Comparison of ENCODE assay signal across 1 cellular context in the genomic region with DNA sequence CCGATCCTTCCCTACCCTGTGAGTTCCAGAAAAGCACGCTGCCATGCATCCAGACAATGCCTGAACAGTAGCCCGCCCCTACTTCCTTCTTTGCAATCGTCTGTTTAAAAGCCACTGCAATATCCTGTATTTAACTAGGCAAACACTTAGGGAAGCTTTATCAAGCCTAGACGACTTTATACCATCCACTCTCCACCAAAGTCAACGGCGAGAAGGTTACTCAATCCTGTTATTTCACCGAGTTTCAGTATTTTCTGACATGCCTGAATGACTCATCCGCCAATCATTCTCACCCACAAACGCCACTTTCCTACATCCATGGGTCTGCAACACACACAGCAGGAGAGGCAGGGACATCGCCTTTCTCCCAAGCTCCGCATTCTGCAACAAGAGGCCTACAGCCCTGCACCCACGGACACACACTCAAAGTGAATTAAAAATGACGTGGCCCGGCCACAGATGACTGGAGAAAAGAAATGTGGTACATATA.
A peak's percentile ranks its signal among the peaks of the same experiment; 100 is the strongest.
TF ChIP-seq lines count a peak whose summit lies in the region.

No MANE protein-coding gene starts in this region.

TF ChIP-seq in HEK293, 187 proteins besides CTCF, POLR2A, EP300 and RAD21 (continued from another document):
- TF ChIP-seq, protein P1, sequence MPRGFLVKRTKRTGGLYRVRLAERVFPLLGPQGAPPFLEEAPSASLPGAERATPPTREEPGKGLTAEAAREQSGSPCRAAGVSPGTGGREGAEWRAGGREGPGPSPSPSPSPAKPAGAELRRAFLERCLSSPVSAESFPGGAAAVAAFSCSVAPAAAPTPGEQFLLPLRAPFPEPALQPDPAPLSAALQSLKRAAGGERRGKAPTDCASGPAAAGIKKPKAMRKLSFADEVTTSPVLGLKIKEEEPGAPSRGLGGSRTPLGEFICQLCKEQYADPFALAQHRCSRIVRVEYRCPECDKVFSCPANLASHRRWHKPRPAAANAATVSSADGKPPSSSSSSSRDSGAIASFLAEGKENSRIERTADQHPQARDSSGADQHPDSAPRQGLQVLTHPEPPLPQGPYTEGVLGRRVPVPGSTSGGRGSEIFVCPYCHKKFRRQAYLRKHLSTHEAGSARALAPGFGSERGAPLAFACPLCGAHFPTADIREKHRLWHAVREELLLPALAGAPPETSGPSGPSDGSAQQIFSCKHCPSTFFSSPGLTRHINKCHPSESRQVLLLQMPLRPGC (tag by site-specific recombination; IDR thresholded peaks at IDR 0.05): peak; percentile 90
- TF ChIP-seq GLIS1 (tag by site-specific recombination; IDR thresholded peaks at IDR 0.05) (peak; percentile 50; the same call in 1 of the 2 replicates), ZNF324 (tag by site-specific recombination; IDR thresholded peaks at IDR 0.05) (peak; percentile 77; the same call in 1 of the 2 replicates), MZF1 (tag by site-specific recombination; IDR thresholded peaks at IDR 0.05; ENCODE audit: borderline replicate concordance) (no peak), GLI4 (tag by site-specific recombination; IDR thresholded peaks at IDR 0.05) (no peak), ZIC2 (tag by site-specific recombination; IDR thresholded peaks at IDR 0.05) (peak; percentile 35; the same call in 1 of the 2 replicates), ZNF146 (tag by site-specific recombination; IDR thresholded peaks at IDR 0.05) (0 out of 2 replicates have a peak, but pooled peaks have one; percentile 4), ZNF248 (tag by site-specific recombination; IDR thresholded peaks at IDR 0.05) (no peak), ZNF768 (tag by site-specific recombination; IDR thresholded peaks at IDR 0.05) (no peak), ZNF404 (tag by site-specific recombination; IDR thresholded peaks at IDR 0.05) (no peak), ZBTB8A (tag by site-specific recombination; IDR thresholded peaks at IDR 0.05) (0 out of 2 replicates have a peak, but pooled peaks have one; percentile 21), ZXDB (tag by site-specific recombination; IDR thresholded peaks at IDR 0.05) (0 out of 2 replicates have a peak, but pooled peaks have one; percentile 53), SCRT1 (tag by site-specific recombination; IDR thresholded peaks at IDR 0.05; ENCODE audit: borderline replicate concordance) (no peak), ZNF629 (tag by site-specific recombination; IDR thresholded peaks at IDR 0.05) (peak; percentile 80), ZFP69B (tag by site-specific recombination; IDR thresholded peaks at IDR 0.05) (peak; percentile 69), PRDM1 (tag by site-specific recombination; IDR thresholded peaks at IDR 0.05) (peak; percentile 95), ZNF600 (tag by site-specific recombination; IDR thresholded peaks at IDR 0.05) (peak; percentile 87), ZBTB48 (tag by site-specific recombination; IDR thresholded peaks at IDR 0.05) (peak; percentile 46; the same call in 1 of the 2 replicates), ZEB2 (tag by site-specific recombination; IDR thresholded peaks at IDR 0.05) (peak; percentile 93)
- TF ChIP-seq, protein P2, sequence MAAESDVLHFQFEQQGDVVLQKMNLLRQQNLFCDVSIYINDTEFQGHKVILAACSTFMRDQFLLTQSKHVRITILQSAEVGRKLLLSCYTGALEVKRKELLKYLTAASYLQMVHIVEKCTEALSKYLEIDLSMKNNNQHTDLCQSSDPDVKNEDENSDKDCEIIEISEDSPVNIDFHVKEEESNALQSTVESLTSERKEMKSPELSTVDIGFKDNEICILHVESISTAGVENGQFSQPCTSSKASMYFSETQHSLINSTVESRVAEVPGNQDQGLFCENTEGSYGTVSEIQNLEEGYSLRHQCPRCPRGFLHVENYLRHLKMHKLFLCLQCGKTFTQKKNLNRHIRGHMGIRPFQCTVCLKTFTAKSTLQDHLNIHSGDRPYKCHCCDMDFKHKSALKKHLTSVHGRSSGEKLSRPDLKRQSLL (tag by site-specific recombination; IDR thresholded peaks at IDR 0.05): 0 out of 2 replicates have a peak, but pooled peaks have one; percentile 6
- TF ChIP-seq, protein P3, sequence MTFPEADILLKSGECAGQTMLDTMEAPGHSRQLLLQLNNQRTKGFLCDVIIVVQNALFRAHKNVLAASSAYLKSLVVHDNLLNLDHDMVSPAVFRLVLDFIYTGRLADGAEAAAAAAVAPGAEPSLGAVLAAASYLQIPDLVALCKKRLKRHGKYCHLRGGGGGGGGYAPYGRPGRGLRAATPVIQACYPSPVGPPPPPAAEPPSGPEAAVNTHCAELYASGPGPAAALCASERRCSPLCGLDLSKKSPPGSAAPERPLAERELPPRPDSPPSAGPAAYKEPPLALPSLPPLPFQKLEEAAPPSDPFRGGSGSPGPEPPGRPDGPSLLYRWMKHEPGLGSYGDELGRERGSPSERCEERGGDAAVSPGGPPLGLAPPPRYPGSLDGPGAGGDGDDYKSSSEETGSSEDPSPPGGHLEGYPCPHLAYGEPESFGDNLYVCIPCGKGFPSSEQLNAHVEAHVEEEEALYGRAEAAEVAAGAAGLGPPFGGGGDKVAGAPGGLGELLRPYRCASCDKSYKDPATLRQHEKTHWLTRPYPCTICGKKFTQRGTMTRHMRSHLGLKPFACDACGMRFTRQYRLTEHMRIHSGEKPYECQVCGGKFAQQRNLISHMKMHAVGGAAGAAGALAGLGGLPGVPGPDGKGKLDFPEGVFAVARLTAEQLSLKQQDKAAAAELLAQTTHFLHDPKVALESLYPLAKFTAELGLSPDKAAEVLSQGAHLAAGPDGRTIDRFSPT (tag by site-specific recombination; IDR thresholded peaks at IDR 0.05): no peak
- TF ChIP-seq, protein P4, sequence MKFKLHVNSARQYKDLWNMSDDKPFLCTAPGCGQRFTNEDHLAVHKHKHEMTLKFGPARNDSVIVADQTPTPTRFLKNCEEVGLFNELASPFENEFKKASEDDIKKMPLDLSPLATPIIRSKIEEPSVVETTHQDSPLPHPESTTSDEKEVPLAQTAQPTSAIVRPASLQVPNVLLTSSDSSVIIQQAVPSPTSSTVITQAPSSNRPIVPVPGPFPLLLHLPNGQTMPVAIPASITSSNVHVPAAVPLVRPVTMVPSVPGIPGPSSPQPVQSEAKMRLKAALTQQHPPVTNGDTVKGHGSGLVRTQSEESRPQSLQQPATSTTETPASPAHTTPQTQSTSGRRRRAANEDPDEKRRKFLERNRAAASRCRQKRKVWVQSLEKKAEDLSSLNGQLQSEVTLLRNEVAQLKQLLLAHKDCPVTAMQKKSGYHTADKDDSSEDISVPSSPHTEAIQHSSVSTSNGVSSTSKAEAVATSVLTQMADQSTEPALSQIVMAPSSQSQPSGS (tag by site-specific recombination; IDR thresholded peaks at IDR 0.05; ENCODE audit: low read depth): peak; percentile 60; the same call in 1 of the 2 replicates
- TF ChIP-seq, protein P5, sequence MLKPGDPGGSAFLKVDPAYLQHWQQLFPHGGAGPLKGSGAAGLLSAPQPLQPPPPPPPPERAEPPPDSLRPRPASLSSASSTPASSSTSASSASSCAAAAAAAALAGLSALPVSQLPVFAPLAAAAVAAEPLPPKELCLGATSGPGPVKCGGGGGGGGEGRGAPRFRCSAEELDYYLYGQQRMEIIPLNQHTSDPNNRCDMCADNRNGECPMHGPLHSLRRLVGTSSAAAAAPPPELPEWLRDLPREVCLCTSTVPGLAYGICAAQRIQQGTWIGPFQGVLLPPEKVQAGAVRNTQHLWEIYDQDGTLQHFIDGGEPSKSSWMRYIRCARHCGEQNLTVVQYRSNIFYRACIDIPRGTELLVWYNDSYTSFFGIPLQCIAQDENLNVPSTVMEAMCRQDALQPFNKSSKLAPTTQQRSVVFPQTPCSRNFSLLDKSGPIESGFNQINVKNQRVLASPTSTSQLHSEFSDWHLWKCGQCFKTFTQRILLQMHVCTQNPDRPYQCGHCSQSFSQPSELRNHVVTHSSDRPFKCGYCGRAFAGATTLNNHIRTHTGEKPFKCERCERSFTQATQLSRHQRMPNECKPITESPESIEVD (tag by site-specific recombination; IDR thresholded peaks at IDR 0.05): peak; percentile 88
- TF ChIP-seq, protein P6, sequence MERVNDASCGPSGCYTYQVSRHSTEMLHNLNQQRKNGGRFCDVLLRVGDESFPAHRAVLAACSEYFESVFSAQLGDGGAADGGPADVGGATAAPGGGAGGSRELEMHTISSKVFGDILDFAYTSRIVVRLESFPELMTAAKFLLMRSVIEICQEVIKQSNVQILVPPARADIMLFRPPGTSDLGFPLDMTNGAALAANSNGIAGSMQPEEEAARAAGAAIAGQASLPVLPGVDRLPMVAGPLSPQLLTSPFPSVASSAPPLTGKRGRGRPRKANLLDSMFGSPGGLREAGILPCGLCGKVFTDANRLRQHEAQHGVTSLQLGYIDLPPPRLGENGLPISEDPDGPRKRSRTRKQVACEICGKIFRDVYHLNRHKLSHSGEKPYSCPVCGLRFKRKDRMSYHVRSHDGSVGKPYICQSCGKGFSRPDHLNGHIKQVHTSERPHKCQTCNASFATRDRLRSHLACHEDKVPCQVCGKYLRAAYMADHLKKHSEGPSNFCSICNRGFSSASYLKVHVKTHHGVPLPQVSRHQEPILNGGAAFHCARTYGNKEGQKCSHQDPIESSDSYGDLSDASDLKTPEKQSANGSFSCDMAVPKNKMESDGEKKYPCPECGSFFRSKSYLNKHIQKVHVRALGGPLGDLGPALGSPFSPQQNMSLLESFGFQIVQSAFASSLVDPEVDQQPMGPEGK (tag by site-specific recombination; IDR thresholded peaks at IDR 0.05): peak; percentile 29; the same call in 1 of the 2 replicates
- TF ChIP-seq, protein P7, sequence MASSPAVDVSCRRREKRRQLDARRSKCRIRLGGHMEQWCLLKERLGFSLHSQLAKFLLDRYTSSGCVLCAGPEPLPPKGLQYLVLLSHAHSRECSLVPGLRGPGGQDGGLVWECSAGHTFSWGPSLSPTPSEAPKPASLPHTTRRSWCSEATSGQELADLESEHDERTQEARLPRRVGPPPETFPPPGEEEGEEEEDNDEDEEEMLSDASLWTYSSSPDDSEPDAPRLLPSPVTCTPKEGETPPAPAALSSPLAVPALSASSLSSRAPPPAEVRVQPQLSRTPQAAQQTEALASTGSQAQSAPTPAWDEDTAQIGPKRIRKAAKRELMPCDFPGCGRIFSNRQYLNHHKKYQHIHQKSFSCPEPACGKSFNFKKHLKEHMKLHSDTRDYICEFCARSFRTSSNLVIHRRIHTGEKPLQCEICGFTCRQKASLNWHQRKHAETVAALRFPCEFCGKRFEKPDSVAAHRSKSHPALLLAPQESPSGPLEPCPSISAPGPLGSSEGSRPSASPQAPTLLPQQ (tag by site-specific recombination; IDR thresholded peaks at IDR 0.05): peak; percentile 48; the same call in 1 of the 2 replicates
